Comparison of ENCODE assay signal across 8 cellular contexts in genomic region chr16:2753523-2754020, GRCh38. TPM values are rescaled to one million over a fixed set of nuclear protein-coding genes. Genes with fewer than 3 reads are reported as not detected.
DNase-seq lines count a peak whose midpoint lies in the region; ATAC-seq and TF ChIP-seq lines count a peak whose summit lies in the region.

No MANE protein-coding gene starts in this region.

- peaks cover 49% of the 10 kb centered on the region for H3K4me1 Mint-ChIP-seq in MCF 10A (ENCODE audit: insufficient read depth, unreplicated experiment)

- H3K9me3 Mint-ChIP-seq in MCF 10A (ENCODE audit: unreplicated experiment), result no peaks in the 10 kb centered on the region

- H3K27me3 Mint-ChIP-seq in MCF 10A (ENCODE audit: insufficient read depth, unreplicated experiment), result no peaks in the 10 kb centered on the region

- CTCF ChIA-PET in A673 (lab: Charles Lee) (no interaction called here), MCF 10A (lab: Yijun Ruan, JAX) (interaction anchor here (0.6 to 3.4 kb wide), 7 partner anchors 13 to 167 kb away, joined by 3 to 15 read pairs (median 4); no protein-coding TSS in a partner anchor)

- H3K4me1 ChIP-seq in A673 (ENCODE audit: insufficient read depth, low read length, poor library complexity, severe bottlenecking) (peaks cover 32% of the 10 kb centered on the region), HUES48 (ENCODE audit: control insufficient read depth, insufficient read depth, low read length) (peaks cover 18% of the 10 kb centered on the region), lung (ENCODE audit: control insufficient read depth in 2 of 2, insufficient read depth in 2 of 2, low read length in 2 of 2) (peaks cover 11 to 17% of the 10 kb centered on the region in 2 donors), upper lobe of right lung (peaks cover 40% of the 10 kb centered on the region)

- peak overlapping the region; percentile 89 for H3K4me3 Mint-ChIP-seq in MCF 10A (ENCODE audit: unreplicated experiment)

- H3K36me3 ChIP-seq in A673 (ENCODE audit: insufficient read depth, low read length, poor library complexity, severe bottlenecking), result peaks cover 45% of the 10 kb centered on the region
- peaks cover 48% of the 10 kb centered on the region for H3K36me3 ChIP-seq in HUES48 (ENCODE audit: control insufficient read depth, insufficient read depth, low read length)
- peaks cover 13 to 15% of the 10 kb centered on the region in 2 donors for H3K36me3 ChIP-seq in lung (ENCODE audit: control insufficient read depth in 2 of 2, insufficient read depth in 2 of 2, low read length in 2 of 2)
- H3K36me3 ChIP-seq in upper lobe of right lung, result peaks cover 24% of the 10 kb centered on the region

- POLR2A ChIA-PET in A673 (lab: Charles Lee; ENCODE audit: low non-redundant PET), result no interaction called here
- POLR2A ChIA-PET in MCF 10A (lab: Yijun Ruan, JAX), result interaction anchor here (0.6 to 6.4 kb wide), 20 partner anchors 8 to 585 kb away, joined by 3 to 190 read pairs (median 5); partner anchors contain the start of genes ELOB, FLYWCH1, FLYWCH2 and KCTD5

- intact Hi-C loops in A673 (cut with micrococcal nuclease; ENCODE audit: unreplicated experiment) (no loop called here), MCF 10A (cut with micrococcal nuclease) (loop anchor here (2.0 kb wide), 1 partner anchor 15 kb away; no protein-coding TSS in a partner anchor), upper lobe of right lung (cut with DNase I) (no loop called here)

- DNase-seq in A673 (ENCODE audit: low spot score) (no peak), MCF 10A (ENCODE audit: unreplicated experiment) (no peak), lung (ENCODE audit: low spot score) (no peak), upper lobe of right lung (no peak), NCI-H2029 treated with DMSO at 0.1 percent for 48 hours (lab: John Stamatoyannopoulos, UW) (no peak), EL (no peak)

- no peaks in the 10 kb centered on the region for H3K27me3 ChIP-seq in A673 (replicated peaks; ENCODE audit: insufficient read depth, low read depth, low read length, poor library complexity)
- H3K27me3 ChIP-seq in HUES48 (ENCODE audit: control insufficient read depth, insufficient read depth, low read length), result no peaks in the 10 kb centered on the region
- no peaks in the 10 kb centered on the region for H3K27me3 ChIP-seq in lung (ENCODE audit: control insufficient read depth, insufficient read depth)
- no peaks in the 10 kb centered on the region for H3K27me3 ChIP-seq in upper lobe of right lung

- H3K9me3 ChIP-seq in A673 (ENCODE audit: low read depth, low read length, poor library complexity, severe bottlenecking) (no peaks in the 10 kb centered on the region), HUES48 (ENCODE audit: control insufficient read depth, insufficient read depth, low read length) (no peaks in the 10 kb centered on the region), lung (ENCODE audit: control insufficient read depth in 2 of 2, insufficient read depth in 1 of 2, low read length in 1 of 2) (peaks cover 0 to 2% of the 10 kb centered on the region in 2 donors), upper lobe of right lung (no peaks in the 10 kb centered on the region)

- H3K4me3 ChIP-seq in A673 (ENCODE audit: low read depth, low read length, poor library complexity, severe bottlenecking), result peak overlapping the region; percentile 97
- peak overlapping the region; percentile 94 for H3K4me3 ChIP-seq in HUES48 (ENCODE audit: low read depth, low read length)
- H3K4me3 ChIP-seq in lung, result peak overlapping the region; percentile 86
- H3K4me3 ChIP-seq in upper lobe of right lung, result peak overlapping the region; percentile 99

- 1% methylated on average over 17 of the region's 17 CpGs for WGBS in lung, 2 donors

- TF ChIP-seq CTCF in A673 (conservative IDR thresholded peaks at IDR 0.05; ENCODE audit: low read depth, low read length) (no peak), MCF 10A (IDR thresholded peaks at IDR 0.05; ENCODE audit: unreplicated experiment) (no peak), lung (IDR thresholded peaks at IDR 0.05; ENCODE audit: control extremely low read depth, extremely low read depth) (no peak), upper lobe of right lung (IDR thresholded peaks at IDR 0.05) (no peak)

- ATAC-seq in lung (ENCODE audit: insufficient read depth, low FRiP score) (no peak), upper lobe of right lung (no peak), GM21825 (IDR thresholded peaks at IDR 0.05; ENCODE audit: unreplicated experiment) (no peak)

- H3K27ac Mint-ChIP-seq in MCF 10A (ENCODE audit: low read depth, unreplicated experiment), result peak overlapping the region; percentile 99

- peak overlapping the region; percentile 99 for H3K9ac ChIP-seq in HUES48 (ENCODE audit: low read depth, low read length)

- no TSS peak for BruUV-seq in A673 (replicated peaks; lab: Mats Ljungman, UMichigan)
- BruUV-seq in MCF 10A (replicated peaks; lab: Mats Ljungman, UMichigan), result no TSS peak

- H3K27ac ChIP-seq in A673 (ENCODE audit: low read depth, low read length, poor library complexity, severe bottlenecking) (peak overlapping the region; percentile 100), HUES48 (ENCODE audit: low read depth, low read length) (peak overlapping the region; percentile 100), lung (ENCODE audit: low read depth in 1 of 2, low read length in 1 of 2) (peak overlapping the region; percentile 97 to 100), upper lobe of right lung (peak overlapping the region; percentile 99)

- peaks cover 72% of the 10 kb centered on the region for H3K36me3 Mint-ChIP-seq in MCF 10A (ENCODE audit: insufficient read depth, unreplicated experiment)

RNA-seq across cellular contexts. Expression of gene SRRM2, which starts 1.1 kb away (rescaled TPM):
- total RNA-seq in A673 (2021), result 642 and 651 TPM in 2 replicates
- total RNA-seq in MCF 10A (2022), result 710 and 779 TPM in 2 replicates
- 100 to 1,000 TPM; 316 to 541 TPM for total RNA-seq in lung
- polyA plus RNA-seq in lung, result 100 to 1,000 TPM; 353 to 589 TPM
- total RNA-seq in upper lobe of right lung, result 660 TPM

RNA-seq across cellular contexts. Expression of gene ELOB, which starts 23.5 kb away (rescaled TPM):
- total RNA-seq in A673 (2021) (188 and 206 TPM in 2 replicates), MCF 10A (2022) (438 and 504 TPM in 2 replicates), lung (100 to 1,000 TPM in 1 of 2 donors, 10 to 100 TPM in 1; 87.0 to 285 TPM), upper lobe of right lung (179 TPM)
- polyA plus RNA-seq in lung, result 100 to 1,000 TPM; 408 to 740 TPM

RNA-seq across cellular contexts. Expression of gene PRSS27, which starts 33.5 kb away (rescaled TPM):
- total RNA-seq in A673 (2021), result 1.3 and 3.0 TPM in 2 replicates
- total RNA-seq in MCF 10A (2022), result 5.8 and 6.3 TPM in 2 replicates
- total RNA-seq in lung, result 1 to 10 TPM; 1.1 to 2.4 TPM
- polyA plus RNA-seq in lung, result 1 to 10 TPM; 1.8 to 2.5 TPM
- 0.81 TPM for total RNA-seq in upper lobe of right lung

RNA-seq across cellular contexts. Expression of gene PRSS33, which starts 33.8 kb away (rescaled TPM):
- total RNA-seq in A673 (2021), result not detected in 2 replicates
- not detected in 2 replicates for total RNA-seq in MCF 10A (2022)
- under 1 TPM in 1 of 2 donors, not detected in 1; 0.12 TPM for total RNA-seq in lung
- under 1 TPM in 1 of 2 donors, not detected in 1; 0.08 TPM for polyA plus RNA-seq in lung
- not detected for total RNA-seq in upper lobe of right lung

RNA-seq across cellular contexts. Expression of gene PRSS41, which starts 44.7 kb away (rescaled TPM):
- total RNA-seq in A673 (2021) (not detected in 2 replicates), MCF 10A (2022) (not detected in 2 replicates), lung (not detected), upper lobe of right lung (not detected)
- not detected for polyA plus RNA-seq in lung
